Comparison of ENCODE assay signal across 1 cellular context in genomic region chr17:80219777-80220708, GRCh38.
A peak's percentile ranks its signal among the peaks of the same experiment; 100 is the strongest.
TF ChIP-seq lines count a peak whose summit lies in the region.

Gene SGSH, minus strand, starts transcription at chr17:80220333. Its CDS starts 20 bp downstream, at chr17:80220313.
Gene SLC26A11, plus strand, starts transcription at chr17:80220427. Its CDS starts 1,134 bp downstream, at chr17:80221561.

TF ChIP-seq in GM12878, 131 proteins besides CTCF, POLR2A, EP300 and RAD21 (continued from another document):
- TF ChIP-seq E4F1 (IDR thresholded peaks at IDR 0.05; ENCODE audit: borderline replicate concordance, partially characterized antibody) (peak; percentile 0), CREM (IDR thresholded peaks at IDR 0.05; ENCODE audit: low read depth) (no peak), SUZ12 (IDR thresholded peaks at IDR 0.05; ENCODE audit: unreplicated experiment) (no peak), POLR2AphosphoS5 (IDR thresholded peaks at IDR 0.05; ENCODE audit: low read length) (0 out of 2 replicates have a peak, but pooled peaks have one; percentile 5), ZSCAN29 (IDR thresholded peaks at IDR 0.05) (no peak), EED (IDR thresholded peaks at IDR 0.05; ENCODE audit: low read depth) (no peak; the same call in 1 of the 2 replicates), ZNF207 (IDR thresholded peaks at IDR 0.05; ENCODE audit: borderline replicate concordance) (no peak), YY1 (IDR thresholded peaks at IDR 0.05; ENCODE audit: low read depth, low read length) (peak; percentile 74), HDAC6 (IDR thresholded peaks at IDR 0.05; ENCODE audit: unreplicated experiment) (peak; percentile 36), MXI1 (IDR thresholded peaks at IDR 0.05; ENCODE audit: low read depth, low read length) (peak; percentile 11; the same call in 1 of the 2 replicates), ATF7 (IDR thresholded peaks at IDR 0.05; ENCODE audit: low read depth) (no peak; the same call in none of the 2 replicates), SKIL (IDR thresholded peaks at IDR 0.05; ENCODE audit: low read depth, poor library complexity, severe bottlenecking) (no peak), ASH2L (IDR thresholded peaks at IDR 0.05; ENCODE audit: borderline replicate concordance, low read depth) (no peak), ZBTB4 (CRISPR knock-in tag; IDR thresholded peaks at IDR 0.05) (no peak), GATAD2B (conservative IDR thresholded peaks at IDR 0.05; ENCODE audit: low read depth) (0 out of 2 replicates have a peak, but pooled peaks have one; percentile 76), USF1 (IDR thresholded peaks at IDR 0.05; ENCODE audit: borderline replicate concordance, extremely low read length, insufficient read depth, low read depth, low read length) (peak; percentile 84), RFX5 (IDR thresholded peaks at IDR 0.05; ENCODE audit: low read depth, low read length) (no peak), SMARCA5 (IDR thresholded peaks at IDR 0.05) (no peak; the same call in 1 of the 2 replicates), TCF7 (IDR thresholded peaks at IDR 0.05; ENCODE audit: borderline replicate concordance) (no peak), HCFC1 (IDR thresholded peaks at IDR 0.05; ENCODE audit: low read length) (no peak; the same call in 1 of the 2 replicates), HDGF (IDR thresholded peaks at IDR 0.05) (peak; percentile 59; the same call in 1 of the 2 replicates), RUNX3 (IDR thresholded peaks at IDR 0.05; ENCODE audit: low read length) (no peak), ZNF217 (IDR thresholded peaks at IDR 0.05) (no peak), WRNIP1 (IDR thresholded peaks at IDR 0.05; ENCODE audit: borderline replicate concordance, low read depth, low read length) (no peak), FOS (IDR thresholded peaks at IDR 0.05; ENCODE audit: borderline replicate concordance, extremely low read depth, insufficient read length) (no peak), DPF2 (IDR thresholded peaks at IDR 0.05) (peak; percentile 28; the same call in 1 of the 2 replicates), IRF4 (IDR thresholded peaks at IDR 0.05; ENCODE audit: low read depth, low read length) (no peak), LARP7 (IDR thresholded peaks at IDR 0.05) (peak; percentile 39; the same call in 1 of the 2 replicates), MLLT1 (IDR thresholded peaks at IDR 0.05) (0 out of 2 replicates have a peak, but pooled peaks have one; percentile 36), RBBP5 (conservative IDR thresholded peaks at IDR 0.05) (no peak), BHLHE40 (IDR thresholded peaks at IDR 0.05; ENCODE audit: borderline replicate concordance in 1 of 2, low read depth in 2 of 2, low read length in 1 of 2) (peak; percentile 44 to 90; a peak in 3 of 4 replicates), CBFB (IDR thresholded peaks at IDR 0.05; ENCODE audit: low read depth) (peak; percentile 10), NR2F1 (conservative IDR thresholded peaks at IDR 0.05) (peak; percentile 63), ZNF622 (IDR thresholded peaks at IDR 0.05) (no peak)
